Comparison of ENCODE assay signal across 31 cellular contexts in the genomic region with DNA sequence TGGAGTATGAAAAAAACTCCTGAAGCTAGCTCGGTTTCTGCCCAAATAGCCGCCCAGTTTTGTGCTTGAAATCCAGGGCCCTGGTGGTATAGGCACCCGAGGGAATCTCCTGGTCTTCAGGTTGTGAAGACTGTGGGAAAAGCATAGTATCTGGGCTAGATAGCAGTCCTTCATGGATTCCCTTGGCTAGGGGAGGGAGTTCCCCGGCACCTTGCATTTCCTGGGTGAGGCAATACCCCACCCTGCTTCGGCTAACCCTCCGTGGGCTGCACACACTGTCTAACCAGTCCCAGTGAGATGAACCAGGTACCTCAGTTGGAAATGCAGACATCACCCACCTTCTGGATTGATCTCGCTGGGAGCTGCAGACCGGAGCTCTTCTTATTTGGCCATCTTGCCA.
"Had no signal": no experiment of that assay in that cellular context is flagged by ENCODE, and none has a peak within 500 bp of the region (broad histone marks: within the 10 kb centered on the region; RNA-seq: fewer than 3 reads in every experiment).

No MANE protein-coding gene starts in this region.

- H3K4me3 ChIP-seq: cardiac muscle cell, PC-9 had no signal

- H3K4me1 Mint-ChIP-seq: activated CD4-positive, alpha-beta T cell treated with anti-CD3 and anti-CD28 coated beads, Interleukin-2, amount 10 ng/mL, durations not matched to agents 24 days and 14 days; activated naive CD8-positive, alpha-beta T cell treated with anti-CD3 and anti-CD28 coated beads for 36 hours; activated T-helper 17 cell treated with anti-CD3 and anti-CD28 coated beads, Interleukin-2, amount 50 U/mL, for 72 hours; central memory CD8-positive, alpha-beta T cell had no signal

- H3K36me3 ChIP-seq: cardiac muscle cell had no signal

- H3K4me3 Mint-ChIP-seq: activated CD4-positive, alpha-beta T cell treated with anti-CD3 and anti-CD28 coated beads, Interleukin-2, amount 10 ng/mL, durations not matched to agents 24 days and 14 days; activated CD8-positive, alpha-beta T cell treated with anti-CD3 and anti-CD28 coated beads for 36 hours; activated naive CD8-positive, alpha-beta T cell treated with anti-CD3 and anti-CD28 coated beads for 36 hours; activated T-cell treated with anti-CD3 and anti-CD28 coated beads, Interleukin-2, amount 50 U/mL, for 72 hours; activated T-helper 17 cell treated with anti-CD3 and anti-CD28 coated beads, Interleukin-2, amount 50 U/mL, for 72 hours; central memory CD8-positive, alpha-beta T cell had no signal

- ATAC-seq: activated CD8-positive, alpha-beta T cell treated with anti-CD3 and anti-CD28 coated beads for 36 hours; activated T-cell treated with anti-CD3 and anti-CD28 coated beads, Interleukin-2, amount 50 U/mL, for 72 hours; activated T-helper 17 cell treated with anti-CD3 and anti-CD28 coated beads, Interleukin-2, amount 50 U/mL, for 72 hours; Right ventricle myocardium inferior; SK-N-SH treated with all-trans-retinoic acid at 6 μM for 48 hours had no signal

- H3K4me2 ChIP-seq: PC-9 had no signal

- H3K9me3 Mint-ChIP-seq: activated naive CD8-positive, alpha-beta T cell treated with anti-CD3 and anti-CD28 coated beads for 36 hours had no signal

- H3K27ac ChIP-seq: cardiac muscle cell, PC-9, RWPE1 had no signal

- H3K27me3 ChIP-seq: cardiac muscle cell had no signal

- H2AFZ ChIP-seq: PC-9 had no signal

- H3K27me3 Mint-ChIP-seq: activated CD4-positive, alpha-beta T cell treated with anti-CD3 and anti-CD28 coated beads, Interleukin-2, amount 10 ng/mL, durations not matched to agents 24 days and 14 days; activated CD8-positive, alpha-beta T cell treated with anti-CD3 and anti-CD28 coated beads for 36 hours; activated naive CD8-positive, alpha-beta T cell treated with anti-CD3 and anti-CD28 coated beads for 36 hours; activated T-helper 17 cell treated with anti-CD3 and anti-CD28 coated beads, Interleukin-2, amount 50 U/mL, for 72 hours; central memory CD8-positive, alpha-beta T cell had no signal

- H3K27ac Mint-ChIP-seq: activated CD4-positive, alpha-beta T cell treated with anti-CD3 and anti-CD28 coated beads, Interleukin-2, amount 10 ng/mL, durations not matched to agents 24 days and 14 days; activated CD8-positive, alpha-beta T cell treated with anti-CD3 and anti-CD28 coated beads for 36 hours; activated naive CD8-positive, alpha-beta T cell treated with anti-CD3 and anti-CD28 coated beads for 36 hours; activated T-cell treated with anti-CD3 and anti-CD28 coated beads, Interleukin-2, amount 50 U/mL, for 72 hours; activated T-helper 17 cell treated with anti-CD3 and anti-CD28 coated beads, Interleukin-2, amount 50 U/mL, for 72 hours had no signal

- FAIRE-seq: RCC 7860, TTC549 had no signal

- H3K36me3 Mint-ChIP-seq: activated naive CD8-positive, alpha-beta T cell treated with anti-CD3 and anti-CD28 coated beads for 36 hours had no signal

- DNase-seq: activated CD4-positive, alpha-beta T cell treated with anti-CD3 and anti-CD28 coated beads, Interleukin-2, amount 10 ng/mL, durations not matched to agents 24 days and 14 days; activated CD4-positive, alpha-beta T cell treated with anti-CD3 and anti-CD28 coated beads, Interleukin-2, amount 50 U/mL, for 4 hours; activated CD8-positive, alpha-beta T cell treated with anti-CD3 and anti-CD28 coated beads for 36 hours; activated effector memory CD4-positive, alpha-beta T cell treated with anti-CD3 and anti-CD28 coated beads, Interleukin-2, amount 50 U/mL, for 16 hours; activated naive CD4-positive, alpha-beta T cell; activated naive CD4-positive, alpha-beta T cell treated with anti-CD3 and anti-CD28 coated beads, Interleukin-2, amount 50 U/mL, for 16 hours; activated naive CD8-positive, alpha-beta T cell treated with anti-CD3 and anti-CD28 coated beads for 36 hours; activated T-cell treated with anti-CD3 and anti-CD28 coated beads, Interleukin-2, amount 50 U/mL, for 1 hour; activated T-cell treated with anti-CD3 and anti-CD28 coated beads, Interleukin-2, amount 50 U/mL, for 72 hours; amniotic stem cell; aorta; Karpas-422; NCI-H1048; NCI-H1105 treated with DMSO at 0.1 percent for 48 hours; NCI-H1436 treated with DMSO at 0.1 percent for 48 hours; NCI-H1694 treated with DMSO at 0.1 percent for 48 hours; NCI-H2029; NCI-H2171; NCI-H510A; NCI-H748 treated with DMSO at 0.1 percent for 48 hours; SIG-M5; SW 1271 had no signal
